In genomic region chr7:90910136-90910535, GRCh38 we compare ENCODE assay signal across 15 cellular contexts.
"Had no signal": no experiment of that assay in that cellular context is flagged by ENCODE, and none has a peak within 500 bp of the region (broad histone marks: within the 10 kb centered on the region; RNA-seq: fewer than 3 reads in every experiment).

No MANE protein-coding gene starts in this region.

- H3K4me1 ChIP-seq: left ventricle myocardium inferior, thyroid gland had no signal

- ATAC-seq: activated CD8-positive, alpha-beta T cell treated with anti-CD3 and anti-CD28 coated beads, Interleukin-2, amount 10 ng/mL, durations not matched to agents 7 days and 5 days; naive thymus-derived CD8-positive, alpha-beta T cell had no signal

- H3K4me3 ChIP-seq: left ventricle myocardium inferior, thyroid gland had no signal

- H3K36me3 ChIP-seq: left ventricle myocardium inferior, neutrophil, thyroid gland had no signal

- DNase-seq: activated CD4-positive, alpha-beta T cell treated with anti-CD3 and anti-CD28 coated beads, Interleukin-2, amount 10 ng/mL, durations not matched to agents 24 days and 14 days; activated CD4-positive, CD25-positive, alpha-beta regulatory T cell; activated CD8-positive, alpha-beta memory T cell treated with anti-CD3 and anti-CD28 coated beads, Interleukin-2, amount 50 U/mL, for 4 hours; activated CD8-positive, alpha-beta T cell treated with anti-CD3 and anti-CD28 coated beads, Interleukin-2, amount 10 ng/mL, durations not matched to agents 7 days and 5 days; activated gamma-delta T cell; activated T-cell treated with anti-CD3 and anti-CD28 coated beads, Interleukin-2, amount 50 U/mL, for 48 hours; amygdala; erythroblast; hippocampal formation; left ventricle myocardium inferior; naive thymus-derived CD8-positive, alpha-beta T cell; stimulated activated CD4-positive, alpha-beta T cell treated with anti-CD3 and anti-CD28 coated beads, Interleukin-12 subunit alpha, Interleukin-12 subunit beta, amount 100 ng/mL, for 4 hours; stimulated activated CD4-positive, alpha-beta T cell treated with anti-CD3 and anti-CD28 coated beads, Interleukin-2, amount 100 ng/mL, for 24 hours; thyroid gland had no signal

- H3K9me3 ChIP-seq: left ventricle myocardium inferior, neutrophil, thyroid gland had no signal

- H3K27me3 ChIP-seq: neutrophil, thyroid gland had no signal

- H3K27ac ChIP-seq: left ventricle myocardium inferior, neutrophil, thyroid gland had no signal
